30 cellular contexts compared by ENCODE assay signal in genomic region chr20:43977252-43977651, GRCh38.
DNase-seq lines count a peak whose midpoint lies in the region; ATAC-seq lines count a peak whose summit lies in the region.
"Had no signal": no experiment of that assay in that cellular context is flagged by ENCODE, and none has a peak within 500 bp of the region (broad histone marks: within the 10 kb centered on the region; RNA-seq: fewer than 3 reads in every experiment).

No MANE protein-coding gene starts in this region.

- DNase-seq in activated CD8-positive, alpha-beta memory T cell treated with anti-CD3 and anti-CD28 coated beads for 24 hours: peak; percentile 50
- no peak for DNase-seq in activated CD8-positive, alpha-beta memory T cell treated with anti-CD3 and anti-CD28 coated beads, Interleukin-2, amount 50 U/mL, for 48 hours
- peak; percentile 80 for DNase-seq in amniotic epithelial cell (ENCODE audit: low read depth)
- peak; percentile 87 for DNase-seq in iris pigment epithelial cell (ENCODE audit: low read depth)
- no peak for DNase-seq in NK-92 treated with Interleukin-12 subunit alpha and Interleukin-12 subunit beta, amount 100 ng/mL, for 24 hours (lab: John Stamatoyannopoulos, UW)
- no peak for DNase-seq in EL
- DNase-seq in epidermal melanocyte (ENCODE audit: insufficient read length, low spot score): no peak
- DNase-seq: 8988T; activated CD4-positive, alpha-beta T cell treated with anti-CD3 and anti-CD28 coated beads, Interleukin-2, amount 10 ng/mL, durations not matched to agents 7 days and 5 days; activated gamma-delta T cell; activated naive CD8-positive, alpha-beta T cell treated with anti-CD3 and anti-CD28 coated beads, Interleukin-2, amount 10 ng/mL, durations not matched to agents 7 days and 5 days; activated T-cell treated with anti-CD3 and anti-CD28 coated beads, Interleukin-2, amount 50 U/mL, for 4 hours; central memory CD4-positive, alpha-beta T cell; DMS79; esophagus squamous epithelium; GF-D8; mucosa of descending colon; NCI-H1417 treated with DMSO at 0.1 percent for 48 hours; NCI-H2081 treated with DMSO at 0.1 percent for 48 hours; NCI-H226; NCI-H526 treated with DMSO at 0.1 percent for 48 hours; occipital lobe; SHP77 treated with DMSO at 0.1 percent for 48 hours; stimulated activated naive B cell treated with anti-CD40 and anti-IgM and Interleukin-4, amounts not matched to agents 10 μg/mL and 1 μg/mL and 100 μg/mL, for 72 hours; substantia nigra had no signal

- no peak for ATAC-seq in HG03095 (IDR thresholded peaks at IDR 0.05; ENCODE audit: unreplicated experiment)
- ATAC-seq: activated T-cell treated with anti-CD3 and anti-CD28 coated beads, Interleukin-2, amount 50 U/mL, for 4 hours; gastroesophageal sphincter; K562; mucosa of descending colon; natural killer cell treated with Interleukin-12 subunit alpha and Interleukin-12 subunit beta and Interleukin-15 and Interleukin-18, amount 100 ng/mL, for 72 hours; Panc1; stimulated activated naive B cell treated with anti-CD40 and anti-IgM and Interleukin-4, amounts not matched to agents 10 μg/mL and 1 μg/mL and 100 μg/mL, for 72 hours had no signal

Comparison
In these comparisons a context has a peak if more than half of its experiments do, and no peak if none do; other contexts are left out.
1. DNase-seq: peak in activated CD8-positive, alpha-beta memory T cell treated with anti-CD3 and anti-CD28 coated beads for 24 hours (single experiment), amniotic epithelial cell (single experiment) and iris pigment epithelial cell (single experiment); none in activated CD8-positive, alpha-beta memory T cell treated with anti-CD3 and anti-CD28 coated beads, Interleukin-2, amount 50 U/mL, for 48 hours (single experiment), NK-92 treated with Interleukin-12 subunit alpha and Interleukin-12 subunit beta, amount 100 ng/mL, for 24 hours (single experiment), EL (single experiment) and epidermal melanocyte (single experiment).